ENCODE assay signal across 8 cellular contexts in genomic region chr10:46597616-46598246, GRCh38. TPM values are rescaled to one million over a fixed set of nuclear protein-coding genes. Genes with fewer than 3 reads are reported as not detected.
A peak's percentile ranks its signal among the peaks of the same experiment; 100 is the strongest.
DNase-seq lines count a peak whose midpoint lies in the region; ATAC-seq and TF ChIP-seq lines count a peak whose summit lies in the region.
"Not testable (repeated sequence)": the region's sequence is repeated elsewhere in the genome, so short reads cannot be mapped to it uniquely, and the experiment has no call there.

No MANE protein-coding gene starts in this region.

- H3K27me3 Mint-ChIP-seq in activated T-helper 2 cell treated with anti-CD3 and anti-CD28 coated beads, Interferon-gamma antibody, Interleukin-2, Interleukin-4, amounts not matched to agents 10 μg/mL and 5 μg/mL and 100 μg/mL, durations not matched to agents 14 hours and 24 hours and 36 hours (ENCODE audit: low read depth); endothelial cell (ENCODE audit: unreplicated experiment): not testable (repeated sequence)

- H3K27me3 ChIP-seq in BE2C, MG63, sigmoid colon: not testable (repeated sequence)

- 0 to 2% methylated on average over 13 to 30 of the region's 44 CpGs for WGBS in sigmoid colon, 2 donors

- H3K9me3 Mint-ChIP-seq in activated T-helper 2 cell treated with anti-CD3 and anti-CD28 coated beads, Interferon-gamma antibody, Interleukin-2, Interleukin-4, amounts not matched to agents 10 μg/mL and 5 μg/mL and 100 μg/mL, durations not matched to agents 14 hours and 24 hours and 36 hours; endothelial cell (ENCODE audit: unreplicated experiment): not testable (repeated sequence)

- peak; percentile 54 for DNase-seq in BE2C
- peak; percentile 33 for DNase-seq in MG63
- peak; percentile 31 for DNase-seq in activated T-helper 2 cell treated with anti-CD3 and anti-CD28 coated beads, Interferon-gamma antibody, Interleukin-2, Interleukin-4, amounts not matched to agents 10 μg/mL and 5 μg/mL and 100 μg/mL, durations not matched to agents 14 hours and 24 hours and 36 hours (ENCODE audit: low spot score)
- peak; percentile 17 for DNase-seq in endothelial cell (ENCODE audit: low spot score)
- peak; percentile 67 for DNase-seq in left lobe of liver (ENCODE audit: low spot score)
- DNase-seq in sigmoid colon: not testable (repeated sequence)

- TF ChIP-seq CTCF in BE2C (IDR thresholded peaks at IDR 0.05; ENCODE audit: low read depth, low read length) (peak; percentile 14; the same call in 1 of the 2 replicates), endothelial cell (IDR thresholded peaks at IDR 0.05; ENCODE audit: unreplicated experiment) (peak; percentile 17)
- TF ChIP-seq CTCF in sigmoid colon (IDR thresholded peaks at IDR 0.05): not testable (repeated sequence)

- H3K4me3 ChIP-seq in BE2C (ENCODE audit: low read depth, low read length) (peak overlapping the region; percentile 42), sigmoid colon (peak overlapping the region; percentile 21 to 49 (median 44))
- H3K4me3 ChIP-seq in MG63: not testable (repeated sequence)

- H3K4me1 ChIP-seq in BE2C, sigmoid colon: not testable (repeated sequence)

- H3K4me3 Mint-ChIP-seq in activated T-helper 2 cell treated with anti-CD3 and anti-CD28 coated beads, Interferon-gamma antibody, Interleukin-2, Interleukin-4, amounts not matched to agents 10 μg/mL and 5 μg/mL and 100 μg/mL, durations not matched to agents 14 hours and 24 hours and 36 hours (ENCODE audit: low read depth): peak overlapping the region; percentile 73
- H3K4me3 Mint-ChIP-seq in endothelial cell (ENCODE audit: unreplicated experiment): peak overlapping the region; percentile 81

- H3K9me3 ChIP-seq in BE2C, MG63, sigmoid colon: not testable (repeated sequence)

- not testable (repeated sequence) for H3K4me1 Mint-ChIP-seq in activated T-helper 2 cell treated with anti-CD3 and anti-CD28 coated beads, Interferon-gamma antibody, Interleukin-2, Interleukin-4, amounts not matched to agents 10 μg/mL and 5 μg/mL and 100 μg/mL, durations not matched to agents 14 hours and 24 hours and 36 hours (ENCODE audit: low read depth); endothelial cell (ENCODE audit: unreplicated experiment)

- peak overlapping the region; percentile 49 to 74 (median 70) for H3K27ac ChIP-seq in sigmoid colon

- ATAC-seq in GM19324 (IDR thresholded peaks at IDR 0.05; ENCODE audit: low FRiP score, unreplicated experiment): peak; percentile 83
- ATAC-seq in HG02884 (IDR thresholded peaks at IDR 0.05; ENCODE audit: unreplicated experiment): peak; percentile 86
- ATAC-seq in left lobe of liver: peak; percentile 97

- H3K36me3 Mint-ChIP-seq in activated T-helper 2 cell treated with anti-CD3 and anti-CD28 coated beads, Interferon-gamma antibody, Interleukin-2, Interleukin-4, amounts not matched to agents 10 μg/mL and 5 μg/mL and 100 μg/mL, durations not matched to agents 14 hours and 24 hours and 36 hours (ENCODE audit: low read depth); endothelial cell (ENCODE audit: low read depth, unreplicated experiment): not testable (repeated sequence)

- not testable (repeated sequence) for TF ChIP-seq EP300 in sigmoid colon (IDR thresholded peaks at IDR 0.05)

- TF ChIP-seq POLR2A in sigmoid colon (IDR thresholded peaks at IDR 0.05): not testable (repeated sequence)

- H3K27ac Mint-ChIP-seq in activated T-helper 2 cell treated with anti-CD3 and anti-CD28 coated beads, Interferon-gamma antibody, Interleukin-2, Interleukin-4, amounts not matched to agents 10 μg/mL and 5 μg/mL and 100 μg/mL, durations not matched to agents 14 hours and 24 hours and 36 hours; endothelial cell (ENCODE audit: unreplicated experiment): not testable (repeated sequence)

- intact Hi-C loops in activated T-helper 2 cell treated with anti-CD3 and anti-CD28 coated beads, Interferon-gamma antibody, Interleukin-2, Interleukin-4, amounts not matched to agents 10 μg/mL and 5 μg/mL and 100 μg/mL, durations not matched to agents 14 hours and 24 hours and 36 hours (cut with micrococcal nuclease); sigmoid colon (cut with DNase I): not testable (repeated sequence)

- H3K36me3 ChIP-seq in BE2C, MG63, sigmoid colon: not testable (repeated sequence)

RNA-seq across cellular contexts. Expression of gene SYT15, which starts 18.8 kb away (rescaled TPM):
- 1.4 TPM for polyA plus RNA-seq in BE2C (2012; ENCODE audit: insufficient read depth, insufficient read length, low read depth)
- total RNA-seq in MG63 (2014; rRNA removed; shearing (Covaris generic); ENCODE audit: low replicate concordance): 0.76 TPM in 1 of 2 replicates, not detected in the other
- total RNA-seq in activated T-helper 2 cell treated with anti-CD3 and anti-CD28 coated beads, Interferon-gamma antibody, Interleukin-2, Interleukin-4, amounts not matched to agents 10 μg/mL and 5 μg/mL and 100 μg/mL, durations not matched to agents 14 hours and 24 hours and 36 hours: 1.5 TPM in 2 replicates
- 0.77 TPM for total RNA-seq in endothelial cell (ENCODE audit: unreplicated experiment)
- 0.65 TPM for total RNA-seq in left lobe of liver
- 1 to 10 TPM in 2 of 4 donors, under 1 TPM in 2; 0.81 to 1.4 (median 1.0) TPM for total RNA-seq in sigmoid colon
- 1 to 10 TPM; 1.2 to 1.7 (median 1.2) TPM for polyA plus RNA-seq in sigmoid colon

RNA-seq across cellular contexts. Expression of gene GPRIN2, which starts 41.3 kb away (rescaled TPM):
- polyA plus RNA-seq in BE2C (2012; ENCODE audit: insufficient read depth, insufficient read length, low read depth): not detected
- total RNA-seq in MG63 (2014; rRNA removed; shearing (Covaris generic); ENCODE audit: low replicate concordance): not detected in 2 replicates
- not detected in 2 replicates for total RNA-seq in activated T-helper 2 cell treated with anti-CD3 and anti-CD28 coated beads, Interferon-gamma antibody, Interleukin-2, Interleukin-4, amounts not matched to agents 10 μg/mL and 5 μg/mL and 100 μg/mL, durations not matched to agents 14 hours and 24 hours and 36 hours
- total RNA-seq in endothelial cell (ENCODE audit: unreplicated experiment) (0.31 TPM), left lobe of liver (1.1 TPM), sigmoid colon (1 to 10 TPM in 1 of 4 donors, under 1 TPM in 2, not detected in 1; 0.16 to 1.4 (median 0.27) TPM)
- 10 to 100 TPM; 21.7 to 30.0 (median 21.8) TPM for polyA plus RNA-seq in sigmoid colon
